In genomic region chr7:94595717-94596116, GRCh38 we compare ENCODE assay signal across 16 cellular contexts.
DNase-seq lines count a peak whose midpoint lies in the region; ATAC-seq and TF ChIP-seq lines count a peak whose summit lies in the region.
"Had no signal": no experiment of that assay in that cellular context is flagged by ENCODE, and none has a peak within 500 bp of the region (broad histone marks: within the 10 kb centered on the region; RNA-seq: fewer than 3 reads in every experiment).

No MANE protein-coding gene starts in this region.

- no peaks in the 10 kb centered on the region for H4K20me1 ChIP-seq in SK-N-SH (ENCODE audit: insufficient read depth)
- H4K20me1 ChIP-seq: BLaER1 had no signal

- POLR2A ChIA-PET in SK-N-SH (lab: Yijun Ruan, JAX) = no interaction called here

- H3K27ac ChIP-seq in SK-N-SH (ENCODE audit: low read depth in 2 of 2, low read length in 1 of 2) = peak overlapping the region; percentile 27 to 71; a peak in 3 of 4 replicates
- H3K27ac ChIP-seq: 22Rv1, BLaER1, GM23248 had no signal

- no peak overlapping the region for H2AFZ ChIP-seq in SK-N-SH (ENCODE audit: low read depth)
- H2AFZ ChIP-seq: GM23248 had no signal

- no peaks in the 10 kb centered on the region for H3K79me2 ChIP-seq in SK-N-SH (ENCODE audit: insufficient read depth)

- TF ChIP-seq CTCF in SK-N-SH (IDR thresholded peaks at IDR 0.05) = no peak

- H3K4me3 ChIP-seq in SK-N-SH (ENCODE audit: low read depth in 2 of 2, low read length in 1 of 2) = no peak overlapping the region
- H3K4me3 ChIP-seq: BLaER1, GM23248 had no signal

- CTCF ChIA-PET in SK-N-SH (lab: Yijun Ruan, JAX) = interaction anchor here (1.0 to 2.7 kb wide), 6 partner anchors 14 to 603 kb away, joined by 3 to 10 read pairs (median 3); partner anchors contain the start of gene SGCE

- H3K4me2 ChIP-seq in SK-N-SH = 0 out of 2 replicates have a peak overlapping the region, but pooled peaks have one; percentile 0
- H3K4me2 ChIP-seq: BLaER1 had no signal

- H3K9ac ChIP-seq in SK-N-SH = no peak overlapping the region
- H3K9ac ChIP-seq: BLaER1, GM23248 had no signal

- no peaks in the 10 kb centered on the region for H3K27me3 ChIP-seq in SK-N-SH (ENCODE audit: insufficient read depth)
- H3K27me3 ChIP-seq: BLaER1 had no signal

- no peak for TF ChIP-seq RAD21 in SK-N-SH (IDR thresholded peaks at IDR 0.05; ENCODE audit: low read length)

- H3F3A ChIP-seq in SK-N-SH (replicated peaks; ENCODE audit: insufficient read depth) = peaks cover 6% of the 10 kb centered on the region

- H3K4me1 ChIP-seq in SK-N-SH (ENCODE audit: control insufficient read depth in 1 of 2, insufficient read depth in 2 of 2, low read depth in 1 of 2, low read length in 1 of 2) = peaks cover 11 to 26% of the 10 kb centered on the region in 2 experiments; a peak in 3 of 4 replicates
- H3K4me1 ChIP-seq: BLaER1 had no signal

- no peaks in the 10 kb centered on the region for H3K9me3 ChIP-seq in SK-N-SH
- H3K9me3 ChIP-seq: BLaER1, Caco-2 had no signal

- H3K9me2 ChIP-seq in SK-N-SH = no peaks in the 10 kb centered on the region

- peak; percentile 40 to 80; a peak in 3 of 4 replicates for TF ChIP-seq EP300 in SK-N-SH (IDR thresholded peaks at IDR 0.05; ENCODE audit: borderline replicate concordance in 1 of 2, low read depth in 1 of 2, low read length in 1 of 2)

- WGBS in SK-N-SH (ENCODE audit: low lambda C conversion rate) = 25% methylated on average over 4 of the region's 4 CpGs

- ATAC-seq in GM18519 (IDR thresholded peaks at IDR 0.05; ENCODE audit: low FRiP score, unreplicated experiment) = no peak
- ATAC-seq: HCT116, HepG2 had no signal

- peaks cover 49 to 77% of the 10 kb centered on the region in 2 experiments for H3K36me3 ChIP-seq in SK-N-SH (replicated peaks in 1 of 2; ENCODE audit: control insufficient read depth in 1 of 2, insufficient read depth in 2 of 2, low read length in 1 of 2)
- H3K36me3 ChIP-seq: BLaER1 had no signal

- DNase-seq in NCI-H146 (lab: John Stamatoyannopoulos, UW) (peak; percentile 10), NCI-H146 treated with DMSO at 0.1 percent for 48 hours (lab: John Stamatoyannopoulos, UW; ENCODE audit: unreplicated experiment) (no peak), NCI-H1436 (lab: John Stamatoyannopoulos, UW) (peak; percentile 54), SK-N-SH (peak; percentile 25), left kidney (ENCODE audit: low read depth, low spot score) (peak; percentile 5), DMS53 (lab: John Stamatoyannopoulos, UW) (no peak)
- DNase-seq: AML-193; Caco-2; CD8-positive, alpha-beta memory T cell; GF-D8; GM23248 had no signal

TF ChIP-seq in SK-N-SH, 30 proteins besides CTCF, POLR2A, EP300 and RAD21:
- peak; percentile 67 for TF ChIP-seq PBX3 (IDR thresholded peaks at IDR 0.05)
- TF ChIP-seq USF2 (IDR thresholded peaks at IDR 0.05; ENCODE audit: borderline replicate concordance, low read depth, low read length) = no peak
- TF ChIP-seq USF1 (IDR thresholded peaks at IDR 0.05; ENCODE audit: borderline replicate concordance, low read depth) = no peak
- peak; percentile 68; the same call in 1 of the 2 replicates for TF ChIP-seq POLR2AphosphoS5 (IDR thresholded peaks at IDR 0.05; ENCODE audit: low read depth, low read length)
- peak; percentile 50; the same call in 1 of the 2 replicates for TF ChIP-seq FOSL2 (IDR thresholded peaks at IDR 0.05; ENCODE audit: borderline replicate concordance, low read depth)
- peak; percentile 65 for TF ChIP-seq JUND (IDR thresholded peaks at IDR 0.05)
- peak; percentile 85 for TF ChIP-seq TCF12 (IDR thresholded peaks at IDR 0.05)

Comparison
In these comparisons a context has a peak if more than half of its experiments do, and no peak if none do; other contexts are left out.
1. DNase-seq: peak in NCI-H146 (single experiment), NCI-H1436 (single experiment), SK-N-SH (single experiment) and left kidney (single experiment); none in NCI-H146 treated with DMSO at 0.1 percent for 48 hours (single experiment) and DMS53 (single experiment).